Comparison of ENCODE assay signal across 10 cellular contexts in genomic region chr10:132001238-132001977, GRCh38. TPM values are rescaled to one million over a fixed set of nuclear protein-coding genes. Genes with fewer than 3 reads are reported as not detected.
A peak's percentile ranks its signal among the peaks of the same experiment; 100 is the strongest.
DNase-seq lines count a peak whose midpoint lies in the region; ATAC-seq and TF ChIP-seq lines count a peak whose summit lies in the region.
"Had no signal": no experiment of that assay in that cellular context is flagged by ENCODE, and none has a peak within 500 bp of the region (broad histone marks: within the 10 kb centered on the region; RNA-seq: fewer than 3 reads in every experiment).

No MANE protein-coding gene starts in this region.

- H3K27ac Mint-ChIP-seq in H9 (peak overlapping the region; percentile 80 to 97 (median 93); a peak in 6 of 7 replicates), nephron progenitor cell (no peak overlapping the region)

- peaks cover 70 to 83% of the 10 kb centered on the region in 2 experiments for H3K4me1 Mint-ChIP-seq in H9
- peaks cover 56% of the 10 kb centered on the region for H3K4me1 Mint-ChIP-seq in nephron progenitor cell

- H4K91ac ChIP-seq in H9 (ENCODE audit: insufficient read length, low read depth, low read length), result no peak overlapping the region

- H3K9me3 ChIP-seq in H9 (ENCODE audit: control insufficient read depth, low read depth, low read length), result no peaks in the 10 kb centered on the region
- H3K9me3 ChIP-seq in left lung, result no peaks in the 10 kb centered on the region

- ATAC-seq in left lung, result peak; percentile 43

- H3K27me3 Mint-ChIP-seq in H9 (ENCODE audit: low read depth) (peaks cover 7% of the 10 kb centered on the region), nephron progenitor cell (ENCODE audit: low read depth, poor library complexity) (peaks cover 5% of the 10 kb centered on the region)

- no peak overlapping the region for H3K27ac ChIP-seq in H9 (ENCODE audit: insufficient read length, low read depth, low read length)
- H3K27ac ChIP-seq in left lung, result no peak overlapping the region
- no peak overlapping the region for H3K27ac ChIP-seq in dorsolateral prefrontal cortex
- H3K27ac ChIP-seq: spleen had no signal

- H2AFZ ChIP-seq in H9 (ENCODE audit: low read length), result no peak overlapping the region

- no peak overlapping the region for H3K18ac ChIP-seq in H9 (ENCODE audit: insufficient read length, low read depth, low read length)

- peaks cover 7 to 13% (median 11%) of the 10 kb centered on the region in 3 experiments; a peak in 6 of 7 replicates for H3K36me3 Mint-ChIP-seq in H9 (ENCODE audit: insufficient read depth in 1 of 3, low read depth in 3 of 3)
- H3K36me3 Mint-ChIP-seq in nephron progenitor cell (ENCODE audit: low read depth), result no peaks in the 10 kb centered on the region

- H3K56ac ChIP-seq in H9 (ENCODE audit: insufficient read length, low read depth, low read length), result no peak overlapping the region

- no peaks in the 10 kb centered on the region for H3K79me2 ChIP-seq in H9 (ENCODE audit: insufficient read depth, low read length)

- H3K23ac ChIP-seq in H9 (ENCODE audit: insufficient read length, low read depth, low read length), result no peak overlapping the region

- TF ChIP-seq CTCF in H9 (conservative IDR thresholded peaks at IDR 0.05) (peak; percentile 49; the same call in 2 of the 3 replicates), left lung (IDR thresholded peaks at IDR 0.05) (no peak), dorsolateral prefrontal cortex (IDR thresholded peaks at IDR 0.05 in 54 of 56, conservative IDR thresholded peaks at IDR 0.05 in 2 of 56; ENCODE audit: low read depth in 1 of 56, partially characterized antibody in 56 of 56) (no peak), GM13976 (IDR thresholded peaks at IDR 0.05; ENCODE audit: borderline replicate concordance, control extremely low read depth, extremely low read depth, insufficient read depth, missing control alignments) (no peak), nephron progenitor cell (IDR thresholded peaks at IDR 0.05) (no peak)

- H2BK12ac ChIP-seq in H9 (ENCODE audit: insufficient read length, low read depth, low read length), result no peak overlapping the region

- no peak overlapping the region for H2BK5ac ChIP-seq in H9 (ENCODE audit: insufficient read length, low read length)

- H3K4me1 ChIP-seq in H9 (ENCODE audit: insufficient read depth, low read length) (peaks cover 10% of the 10 kb centered on the region), left lung (peaks cover 14 to 19% of the 10 kb centered on the region in 2 donors)

- peaks cover 12 to 13% of the 10 kb centered on the region in 2 experiments for H3K9me3 Mint-ChIP-seq in H9
- H3K9me3 Mint-ChIP-seq in nephron progenitor cell, result peaks cover 13% of the 10 kb centered on the region

- H3K14ac ChIP-seq in H9 (ENCODE audit: insufficient read depth, low read length), result no peak overlapping the region

- DNase-seq in Caki2 (ENCODE audit: low read depth), result peak; percentile 81
- DNase-seq in H9, result peak; percentile 89
- DNase-seq in SHP77 treated with DMSO at 0.1 percent for 48 hours (lab: John Stamatoyannopoulos, UW), result peak; percentile 81
- DNase-seq in left lung, result peak in 1 of 2 donors; percentile 53
- no peak for DNase-seq in dorsolateral prefrontal cortex
- DNase-seq in GM13976 (ENCODE audit: low spot score), result no peak
- DNase-seq in pons (ENCODE audit: low spot score), result no peak
- no peak for DNase-seq in nephron progenitor cell
- DNase-seq: activated CD4-positive, alpha-beta T cell treated with anti-CD3 and anti-CD28 coated beads, Interleukin-2, amount 50 U/mL, for 48 hours; spleen had no signal

- no peak overlapping the region for H4K5ac ChIP-seq in H9 (ENCODE audit: insufficient read length, low read depth, low read length)

- no peaks in the 10 kb centered on the region for H3K36me3 ChIP-seq in left lung
- H3K36me3 ChIP-seq: spleen had no signal

- no peak overlapping the region for H2BK20ac ChIP-seq in H9 (ENCODE audit: low read depth, low read length, poor library complexity, severe bottlenecking)

- H3K4me2 ChIP-seq in H9 (ENCODE audit: insufficient read depth, insufficient read length, low read length), result no peak overlapping the region

- no peak overlapping the region for H3K4ac ChIP-seq in H9 (ENCODE audit: low read depth, low read length)

- in situ Hi-C loops in Caki2 (cut with HindIII; ENCODE audit: low pct_unique_long_range_greater_than_20kb, low sequenced_read_pairs), result no loop called here
- in situ Hi-C loops in GM13976 (cut with MboI; ENCODE audit: low sequenced_read_pairs, unreplicated experiment), result no loop called here

- peak overlapping the region in 1 of 2 experiments; percentile 23; a peak in 2 of 5 replicates for H3K4me3 Mint-ChIP-seq in H9
- no peak overlapping the region for H3K4me3 Mint-ChIP-seq in nephron progenitor cell

- H2AK5ac ChIP-seq in H9 (ENCODE audit: insufficient read length, low read length), result no peak overlapping the region

- H3K27me3 ChIP-seq in H9 (ENCODE audit: insufficient read depth, low read length), result no peaks in the 10 kb centered on the region
- no peaks in the 10 kb centered on the region for H3K27me3 ChIP-seq in left lung
- H3K27me3 ChIP-seq in dorsolateral prefrontal cortex, result no peaks in the 10 kb centered on the region

- H2BK120ac ChIP-seq in H9 (ENCODE audit: low read depth, low read length, poor library complexity, severe bottlenecking), result no peak overlapping the region

- H4K20me1 ChIP-seq in H9 (ENCODE audit: control insufficient read depth, insufficient read depth, insufficient read length), result no peaks in the 10 kb centered on the region

- WGBS in H9 (ENCODE audit: extremely low coverage, insufficient read length, low lambda C conversion rate), result no CpG with 5 or more reads among the region's 15 CpGs

- no peak overlapping the region for H3K4me3 ChIP-seq in left lung
- no peak overlapping the region for H3K4me3 ChIP-seq in dorsolateral prefrontal cortex

- no peak overlapping the region for H3K9ac ChIP-seq in H9 (ENCODE audit: extremely low read depth, insufficient read length, low read length)

- no peaks in the 10 kb centered on the region for H3K23me2 ChIP-seq in H9 (ENCODE audit: insufficient read length, low read depth, low read length, poor library complexity, severe bottlenecking)

- intact Hi-C loops in left lung (cut with DNase I), result no loop called here
- intact Hi-C loops in dorsolateral prefrontal cortex (cut with DNase I), result no loop called here

- H3K79me1 ChIP-seq in H9 (ENCODE audit: insufficient read depth, low read depth, low read length, poor library complexity, severe bottlenecking), result no peaks in the 10 kb centered on the region

- H2BK15ac ChIP-seq in H9 (ENCODE audit: low read depth, low read length), result no peak overlapping the region

- no peak overlapping the region for H4K8ac ChIP-seq in H9 (replicated peaks; ENCODE audit: insufficient read length, low read depth, low read length)

- H3T11ph ChIP-seq in H9 (ENCODE audit: low read length), result no peak overlapping the region

RNA-seq across cellular contexts. Expression of gene BNIP3, which starts 19.7 kb away (rescaled TPM):
- 564 and 575 TPM in 2 replicates for total RNA-seq in Caki2 (2014; rRNA removed; shearing (Covaris generic); ENCODE audit: low replicate concordance)
- total RNA-seq in H9 (2021) (57.1 and 58.0 TPM in 2 replicates), left lung (10 to 100 TPM; 25.7 to 29.3 TPM), dorsolateral prefrontal cortex (100 to 1,000 TPM in 103 of 120 experiments, 10 to 100 TPM in 17; 73.1 to 211 (median 119) TPM)

Comparison
In these comparisons a context has a peak if more than half of its experiments do, and no peak if none do; other contexts are left out.
1. DNase-seq: peak in Caki2 (single experiment), H9 (single experiment) and SHP77 treated with DMSO at 0.1 percent for 48 hours (single experiment); none in dorsolateral prefrontal cortex (0 of 10), GM13976 (single experiment), pons (single experiment) and nephron progenitor cell (single experiment).